ENCODE assay signal across 10 cellular contexts in genomic region chr5:145588113-145588512, GRCh38.
"Had no signal": no experiment of that assay in that cellular context is flagged by ENCODE, and none has a peak within 500 bp of the region (broad histone marks: within the 10 kb centered on the region; RNA-seq: fewer than 3 reads in every experiment).

No MANE protein-coding gene starts in this region.

- H3K27me3 Mint-ChIP-seq: activated naive CD8-positive, alpha-beta T cell treated with anti-CD3 and anti-CD28 coated beads, Interleukin-2, amount 10 ng/mL, durations not matched to agents 7 days and 5 days had no signal

- H3K36me3 Mint-ChIP-seq: activated naive CD8-positive, alpha-beta T cell treated with anti-CD3 and anti-CD28 coated beads, Interleukin-2, amount 10 ng/mL, durations not matched to agents 7 days and 5 days had no signal

- H3K4me3 ChIP-seq: cardiac muscle cell, coronary artery, gastroesophageal sphincter, thyroid gland, vagina had no signal

- H3K27ac Mint-ChIP-seq: activated naive CD8-positive, alpha-beta T cell treated with anti-CD3 and anti-CD28 coated beads, Interleukin-2, amount 10 ng/mL, durations not matched to agents 7 days and 5 days; nephron progenitor cell had no signal

- H3K9me3 Mint-ChIP-seq: activated naive CD8-positive, alpha-beta T cell treated with anti-CD3 and anti-CD28 coated beads, Interleukin-2, amount 10 ng/mL, durations not matched to agents 7 days and 5 days had no signal

- ATAC-seq: left ventricle myocardium superior had no signal

- H3K27me3 ChIP-seq: cardiac muscle cell, gastroesophageal sphincter, thyroid gland, vagina had no signal

- H3K4me3 Mint-ChIP-seq: activated naive CD8-positive, alpha-beta T cell treated with anti-CD3 and anti-CD28 coated beads, Interleukin-2, amount 10 ng/mL, durations not matched to agents 7 days and 5 days; nephron progenitor cell had no signal

- H3K4me1 Mint-ChIP-seq: activated naive CD8-positive, alpha-beta T cell treated with anti-CD3 and anti-CD28 coated beads, Interleukin-2, amount 10 ng/mL, durations not matched to agents 7 days and 5 days; nephron progenitor cell had no signal

- H3K36me3 ChIP-seq: cardiac muscle cell, gastroesophageal sphincter, thyroid gland, vagina had no signal

- H3K9me3 ChIP-seq: thyroid gland, vagina had no signal

- H3K27ac ChIP-seq: cardiac muscle cell, coronary artery, gastroesophageal sphincter, thyroid gland, vagina had no signal

- DNase-seq: activated gamma-delta T cell; activated naive CD8-positive, alpha-beta T cell treated with anti-CD3 and anti-CD28 coated beads, Interleukin-2, amount 10 ng/mL, durations not matched to agents 7 days and 5 days; effector memory CD4-positive, alpha-beta T cell; left ventricle myocardium superior; nephron progenitor cell; thyroid gland had no signal

- H3K4me1 ChIP-seq: thyroid gland, vagina had no signal
